Comparison of ENCODE assay signal across 1 cellular context in genomic region chr10:21797537-21797936, GRCh38.
TF ChIP-seq lines count a peak whose summit lies in the region.

No MANE protein-coding gene starts in this region.

TF ChIP-seq in GM12878, 131 proteins besides CTCF, POLR2A, EP300 and RAD21 (continued from another document):
- TF ChIP-seq PKNOX1 (IDR thresholded peaks at IDR 0.05) (no peak), MEF2A (IDR thresholded peaks at IDR 0.05; ENCODE audit: insufficient read depth, low read depth, low read length) (no peak), RELA (IDR thresholded peaks at IDR 0.05; ENCODE audit: borderline replicate concordance, partially characterized antibody) (no peak), KAT2A (conservative IDR thresholded peaks at IDR 0.05; ENCODE audit: control insufficient read depth, low read depth, low read length) (no peak), TBL1XR1 (IDR thresholded peaks at IDR 0.05; ENCODE audit: low read depth, low read length) (no peak), NRF1 (conservative IDR thresholded peaks at IDR 0.05; ENCODE audit: low read depth, low read length) (no peak), STAT1 (conservative IDR thresholded peaks at IDR 0.05) (no peak), ASH2L (IDR thresholded peaks at IDR 0.05; ENCODE audit: borderline replicate concordance, low read depth) (no peak), EGR1 (IDR thresholded peaks at IDR 0.05; ENCODE audit: borderline replicate concordance in 1 of 2, low read depth in 2 of 2, low read length in 2 of 2) (no peak), EZH2 (IDR thresholded peaks at IDR 0.05; ENCODE audit: borderline replicate concordance, control insufficient read depth, low read depth, low read length) (no peak), SMARCA5 (IDR thresholded peaks at IDR 0.05) (no peak), GABPA (IDR thresholded peaks at IDR 0.05; ENCODE audit: low read depth) (no peak), CEBPB (IDR thresholded peaks at IDR 0.05; ENCODE audit: borderline replicate concordance in 1 of 2, low read depth in 2 of 2, low read length in 2 of 2) (no peak), HDGF (IDR thresholded peaks at IDR 0.05) (no peak), PML (IDR thresholded peaks at IDR 0.05; ENCODE audit: low read length) (no peak)
TF ChIP-seq in GM12878: peak in this region for 0.
